8 cellular contexts compared by ENCODE assay signal in the genomic region with DNA sequence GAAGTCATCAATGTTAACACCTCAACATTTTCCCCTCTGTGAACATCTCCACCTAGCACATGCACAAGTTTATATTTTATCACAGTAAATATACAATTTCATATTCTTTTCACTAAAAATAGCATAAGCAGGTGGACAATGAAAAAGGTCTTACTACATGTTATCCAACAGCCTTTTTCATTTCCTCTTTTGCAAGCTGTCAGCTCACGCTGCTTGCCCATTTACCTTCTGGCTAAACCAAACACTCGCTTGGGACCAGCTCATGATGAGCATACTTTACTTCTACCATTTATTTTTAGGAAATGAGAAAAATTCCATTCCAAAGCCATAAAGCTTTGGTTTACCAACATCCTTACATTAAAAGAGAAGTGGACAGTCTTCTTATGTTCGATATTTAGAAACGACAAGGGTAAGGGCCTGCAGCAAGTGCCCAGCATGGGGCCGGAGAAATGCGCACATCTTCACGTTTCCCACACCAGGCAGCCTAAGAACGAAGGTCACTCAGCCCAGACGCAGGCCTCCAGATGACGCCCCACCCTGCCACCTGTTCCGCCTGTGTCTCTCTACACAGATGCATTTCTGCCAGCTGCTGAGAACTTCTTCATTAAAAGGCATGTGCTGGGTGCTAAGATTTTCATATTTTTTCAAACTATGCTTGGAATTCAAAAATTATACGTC. TPM values are rescaled to one million over a fixed set of nuclear protein-coding genes. Genes with fewer than 3 reads are reported as not detected.
A peak's percentile ranks its signal among the peaks of the same experiment; 100 is the strongest.
DNase-seq lines count a peak whose midpoint lies in the region; ATAC-seq, FAIRE-seq and TF ChIP-seq lines count a peak whose summit lies in the region.

No MANE protein-coding gene starts in this region.

- no CpG with 5 or more reads among the region's 12 CpGs for WGBS in H9 (ENCODE audit: extremely low coverage, insufficient read length, low lambda C conversion rate)

- H4K8ac ChIP-seq in H9 (replicated peaks; ENCODE audit: insufficient read length, low read depth, low read length) = no peak overlapping the region

- TF ChIP-seq CTCF in H9 (conservative IDR thresholded peaks at IDR 0.05) = no peak
- TF ChIP-seq CTCF in GM20000 (IDR thresholded peaks at IDR 0.05; ENCODE audit: extremely low read depth, missing control alignments) = no peak

- TF ChIP-seq POLR2A in GM12892 (IDR thresholded peaks at IDR 0.05; ENCODE audit: low read depth, low read length) = no peak

- H3K27me3 ChIP-seq in H9 (ENCODE audit: insufficient read depth, low read length) = no peaks in the 10 kb centered on the region
- H3K27me3 ChIP-seq in mucosa of rectum (ENCODE audit: control insufficient read depth in 2 of 2, insufficient read depth in 2 of 2, low read length in 2 of 2) = no peaks in the 10 kb centered on the region

- peaks cover 6 to 59% (median 44%) of the 10 kb centered on the region in 3 experiments; a peak in 5 of 7 replicates for H3K36me3 Mint-ChIP-seq in H9 (ENCODE audit: insufficient read depth in 1 of 3, low read depth in 3 of 3)

- H3K27me3 Mint-ChIP-seq in H9 (ENCODE audit: low read depth) = no peaks in the 10 kb centered on the region

- H3K4me1 Mint-ChIP-seq in H9 = peaks cover 0 to 7% of the 10 kb centered on the region in 2 experiments; a peak in 3 of 4 replicates

- H3K18ac ChIP-seq in H9 (ENCODE audit: insufficient read length, low read depth, low read length) = no peak overlapping the region

- H2AFZ ChIP-seq in H9 (ENCODE audit: low read length) = no peak overlapping the region

- no peak overlapping the region for H3K4me3 ChIP-seq in mucosa of rectum (ENCODE audit: low read length in 2 of 2)

- no peaks in the 10 kb centered on the region for H3K9me3 ChIP-seq in H9 (ENCODE audit: control insufficient read depth, low read depth, low read length)
- no peaks in the 10 kb centered on the region for H3K9me3 ChIP-seq in mucosa of rectum (ENCODE audit: control insufficient read depth in 2 of 2, low read length in 2 of 2)

- H2BK5ac ChIP-seq in H9 (ENCODE audit: insufficient read length, low read length) = no peak overlapping the region

- no peak overlapping the region for H3K4me3 Mint-ChIP-seq in H9

- no peak overlapping the region for H4K91ac ChIP-seq in H9 (ENCODE audit: insufficient read length, low read depth, low read length)

- no peak overlapping the region for H4K5ac ChIP-seq in H9 (ENCODE audit: insufficient read length, low read depth, low read length)

- no peak overlapping the region for H3K4ac ChIP-seq in H9 (ENCODE audit: low read depth, low read length)

- H3K9me3 Mint-ChIP-seq in H9 = no peaks in the 10 kb centered on the region

- no peak overlapping the region for H3K56ac ChIP-seq in H9 (ENCODE audit: insufficient read length, low read depth, low read length)

- H3K23ac ChIP-seq in H9 (ENCODE audit: insufficient read length, low read depth, low read length) = no peak overlapping the region

- peak overlapping the region in 2 of 3 experiments; percentile 4 to 49; a peak in 1 of 7 replicates for H3K27ac Mint-ChIP-seq in H9

- H3K4me2 ChIP-seq in H9 (ENCODE audit: insufficient read depth, insufficient read length, low read length) = no peak overlapping the region

- H3T11ph ChIP-seq in H9 (ENCODE audit: low read length) = no peak overlapping the region

- no peaks in the 10 kb centered on the region for H3K79me2 ChIP-seq in H9 (ENCODE audit: insufficient read depth, low read length)

- no peak for DNase-seq in GM12892 (ENCODE audit: insufficient read length)
- no peak for DNase-seq in H9
- peak; percentile 92 for DNase-seq in RPMI8226
- DNase-seq in AG08395 (ENCODE audit: low spot score) = no peak
- DNase-seq in OCI-M1 (lab: John Stamatoyannopoulos, UW) = no peak
- DNase-seq in GM20000 (ENCODE audit: low spot score) = no peak

- H2AK5ac ChIP-seq in H9 (ENCODE audit: insufficient read length, low read length) = no peak overlapping the region

- H2BK120ac ChIP-seq in H9 (ENCODE audit: low read depth, low read length, poor library complexity, severe bottlenecking) = no peak overlapping the region

- H3K4me1 ChIP-seq in H9 (ENCODE audit: insufficient read depth, low read length) = no peaks in the 10 kb centered on the region
- peaks cover 19 to 38% of the 10 kb centered on the region in 2 donors for H3K4me1 ChIP-seq in mucosa of rectum (ENCODE audit: control insufficient read depth in 2 of 2, insufficient read depth in 2 of 2, low read length in 2 of 2)

- H3K23me2 ChIP-seq in H9 (ENCODE audit: insufficient read length, low read depth, low read length, poor library complexity, severe bottlenecking) = no peaks in the 10 kb centered on the region

- H3K27ac ChIP-seq in H9 (ENCODE audit: insufficient read length, low read depth, low read length) = no peak overlapping the region
- H3K27ac ChIP-seq in mucosa of rectum (ENCODE audit: low read depth in 2 of 2, low read length in 2 of 2) = peak overlapping the region; percentile 11 to 17

- no peak overlapping the region for H3K9ac ChIP-seq in H9 (ENCODE audit: extremely low read depth, insufficient read length, low read length)
- H3K9ac ChIP-seq in mucosa of rectum (ENCODE audit: low read depth in 1 of 2, low read length in 2 of 2) = no peak overlapping the region

- H2BK12ac ChIP-seq in H9 (ENCODE audit: insufficient read length, low read depth, low read length) = no peak overlapping the region

- ATAC-seq in GM21723 (IDR thresholded peaks at IDR 0.05; ENCODE audit: unreplicated experiment) = no peak

- H3K79me1 ChIP-seq in H9 (ENCODE audit: insufficient read depth, low read depth, low read length, poor library complexity, severe bottlenecking) = no peaks in the 10 kb centered on the region

- H2BK20ac ChIP-seq in H9 (ENCODE audit: low read depth, low read length, poor library complexity, severe bottlenecking) = no peak overlapping the region

- no peak overlapping the region for H2BK15ac ChIP-seq in H9 (ENCODE audit: low read depth, low read length)

- no peak overlapping the region for H3K14ac ChIP-seq in H9 (ENCODE audit: insufficient read depth, low read length)

- H3K36me3 ChIP-seq in mucosa of rectum (ENCODE audit: control insufficient read depth in 2 of 2, insufficient read depth in 2 of 2, low read length in 2 of 2) = peaks cover 66 to 79% of the 10 kb centered on the region in 2 donors

- peak; percentile 56 for FAIRE-seq in GM12892 (lab: Jason Lieb, UNC)

- no peaks in the 10 kb centered on the region for H4K20me1 ChIP-seq in H9 (ENCODE audit: control insufficient read depth, insufficient read depth, insufficient read length)

RNA-seq across cellular contexts. Expression of a gene that starts 13.9 kb away (rescaled TPM):
- polyA plus RNA-seq in GM12892 (2012; ENCODE audit: missing spikeins) = 23.2 TPM
- 43.9 and 44.2 TPM in 2 replicates for total RNA-seq in H9 (2021)
